In the genomic region with DNA sequence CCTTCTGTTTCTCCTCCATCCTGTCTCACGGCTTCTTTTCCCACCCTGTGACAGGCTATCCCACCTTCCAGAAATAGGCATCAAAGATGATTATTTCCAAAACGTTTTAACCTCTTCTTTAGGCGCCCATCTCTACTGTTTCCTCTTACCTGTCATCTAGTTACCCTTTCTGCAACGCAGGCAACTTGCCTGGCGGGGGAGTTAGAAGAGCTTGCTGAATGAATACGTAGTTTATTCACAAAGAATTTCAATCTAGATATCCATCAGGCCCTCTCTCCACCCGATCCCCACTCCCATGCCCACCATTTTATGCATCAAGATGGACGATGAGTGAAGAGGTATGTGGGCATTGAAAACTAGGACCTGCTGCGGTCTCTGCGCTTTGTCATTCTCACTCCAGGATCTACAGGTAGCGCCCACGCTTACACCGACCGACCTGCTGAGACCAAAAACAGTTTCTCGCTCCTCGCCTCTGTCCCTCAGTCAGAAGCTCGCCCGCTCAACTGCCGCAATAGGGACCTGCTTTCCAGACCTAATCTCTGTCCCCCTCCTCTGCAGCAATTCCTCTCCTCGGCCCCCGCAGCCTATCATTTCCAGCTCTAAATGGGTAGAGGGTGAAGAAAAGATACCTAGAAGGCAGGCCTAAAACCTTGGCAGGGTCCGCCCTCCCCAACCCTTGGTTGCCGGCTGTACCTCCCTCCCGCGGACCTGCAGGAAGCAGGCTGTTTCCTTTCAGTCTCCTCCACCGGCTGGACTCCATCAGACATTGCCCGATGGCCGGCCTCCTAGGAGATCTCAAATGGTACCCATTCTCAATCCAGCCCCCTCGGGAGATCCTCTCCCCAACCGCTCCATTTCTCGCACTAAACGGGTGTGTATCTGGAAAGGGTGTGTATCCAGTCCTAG, we compare ENCODE assay signal across 8 cellular contexts. TPM values are rescaled to one million over a fixed set of nuclear protein-coding genes. Genes with fewer than 3 reads are reported as not detected.
DNase-seq lines count a peak whose midpoint lies in the region; ATAC-seq lines count a peak whose summit lies in the region.

No MANE protein-coding gene starts in this region.

- H3K4me3 Mint-ChIP-seq in naive thymus-derived CD8-positive, alpha-beta T cell: peak overlapping the region; percentile 92 to 99 (median 98)

- peak overlapping the region; percentile 79 to 99 (median 98) for H3K27ac Mint-ChIP-seq in naive thymus-derived CD8-positive, alpha-beta T cell

- peaks cover 8 to 19% (median 15%) of the 10 kb centered on the region in 4 donors for H3K4me1 Mint-ChIP-seq in naive thymus-derived CD8-positive, alpha-beta T cell

- H3K36me3 Mint-ChIP-seq in naive thymus-derived CD8-positive, alpha-beta T cell: peaks cover 0 to 5% (median 4%) of the 10 kb centered on the region in 3 donors

- DNase-seq in T-helper 22 cell (ENCODE audit: low read depth) (peak; percentile 3), ecto neural progenitor cell (ENCODE audit: low spot score) (peak; percentile 37), DMS153 (lab: John Stamatoyannopoulos, UW) (no peak), NOMO-1 (lab: John Stamatoyannopoulos, UW; ENCODE audit: unreplicated experiment in 2 of 2) (no peak), amniotic stem cell (lab: John Stamatoyannopoulos, UW) (no peak)
- DNase-seq in naive thymus-derived CD8-positive, alpha-beta T cell: peak in 9 of 10 donors; percentile 3 to 65 (median 31)

- H3K9me3 Mint-ChIP-seq in naive thymus-derived CD8-positive, alpha-beta T cell: no peaks in the 10 kb centered on the region

- POLR2A ChIA-PET in naive thymus-derived CD8-positive, alpha-beta T cell (lab: Charles Lee): interaction anchor here (1.7 kb wide), 1 partner anchor 224 kb away, joined by 8 read pairs; a partner anchor contains a TSS

- peak; percentile 21 for ATAC-seq in GM18873 (IDR thresholded peaks at IDR 0.05; ENCODE audit: low FRiP score, unreplicated experiment)
- ATAC-seq in HG03064 (IDR thresholded peaks at IDR 0.05; ENCODE audit: low read depth, unreplicated experiment): peak; percentile 42
- peak; percentile 55 to 60 for ATAC-seq in naive thymus-derived CD8-positive, alpha-beta T cell

- peaks cover 0 to 4% (median 2%) of the 10 kb centered on the region in 5 donors for H3K27me3 Mint-ChIP-seq in naive thymus-derived CD8-positive, alpha-beta T cell

RNA-seq across cellular contexts. Expression of a gene that starts 0.6 kb away (rescaled TPM):
- 1 to 10 TPM; 4.9 to 9.2 TPM for total RNA-seq in naive thymus-derived CD8-positive, alpha-beta T cell
- 10 to 100 TPM in 1 of 3 donors, 1 to 10 TPM in 2; 9.6 to 11.1 (median 9.9) TPM for polyA plus RNA-seq in naive thymus-derived CD8-positive, alpha-beta T cell

RNA-seq across cellular contexts. Expression of a gene that starts 12.9 kb away (rescaled TPM):
- not detected for total RNA-seq in naive thymus-derived CD8-positive, alpha-beta T cell
- not detected for polyA plus RNA-seq in naive thymus-derived CD8-positive, alpha-beta T cell

RNA-seq across cellular contexts. Expression of a gene that starts 29.7 kb away (rescaled TPM):
- 1 to 10 TPM; 1.6 TPM for total RNA-seq in naive thymus-derived CD8-positive, alpha-beta T cell
- polyA plus RNA-seq in naive thymus-derived CD8-positive, alpha-beta T cell: 1 to 10 TPM in 2 of 3 donors, under 1 TPM in 1; 0.95 to 1.8 (median 1.4) TPM

RNA-seq across cellular contexts. Expression of a gene that starts 59.9 kb away (rescaled TPM):
- total RNA-seq in naive thymus-derived CD8-positive, alpha-beta T cell: not detected
- polyA plus RNA-seq in naive thymus-derived CD8-positive, alpha-beta T cell: not detected

Comparison
In these comparisons a context has a peak if more than half of its experiments do, and no peak if none do; other contexts are left out.
1. DNase-seq: peak in T-helper 22 cell (single experiment), ecto neural progenitor cell (single experiment) and naive thymus-derived CD8-positive, alpha-beta T cell (9 of 10); none in DMS153 (single experiment), NOMO-1 (0 of 2) and amniotic stem cell (single experiment).
2. Peak in every context shown above with its lines, with median percentiles within 50 percentile points of each other: ATAC-seq.